ENCODE assay signal across 35 cellular contexts in the genomic region with DNA sequence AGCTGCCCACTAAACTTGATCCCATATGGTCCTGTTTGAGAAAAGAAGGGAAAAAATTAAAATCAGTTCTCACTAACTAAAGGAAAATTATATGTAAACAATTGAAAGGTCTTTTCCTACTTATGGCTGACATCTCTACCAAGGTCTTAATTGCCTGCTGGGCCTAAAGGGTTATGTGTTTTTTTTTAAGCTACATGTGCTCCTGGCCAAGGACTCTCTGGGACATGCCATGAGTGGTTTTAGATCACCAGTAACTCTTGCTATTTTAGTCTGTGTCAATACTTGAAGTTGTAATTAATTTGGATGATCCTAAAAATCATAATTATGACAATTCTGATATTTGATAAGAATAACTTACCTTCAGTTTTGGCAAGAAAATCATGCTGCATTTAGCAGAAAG. TPM values are rescaled to one million over a fixed set of nuclear protein-coding genes. Genes with fewer than 3 reads are reported as not detected.
"Had no signal": no experiment of that assay in that cellular context is flagged by ENCODE, and none has a peak within 500 bp of the region (broad histone marks: within the 10 kb centered on the region; RNA-seq: fewer than 3 reads in every experiment).

No MANE protein-coding gene starts in this region.

- H3K4me3 ChIP-seq: adrenal gland, body of pancreas, esophagus muscularis mucosa, gastrocnemius medialis had no signal

- DNase-seq: activated B cell treated with CpG ODN at 0.5 μM for 24 hours; activated CD4-positive, alpha-beta memory T cell treated with anti-CD3 and anti-CD28 coated beads for 36 hours; activated CD4-positive, alpha-beta T cell treated with anti-CD3 and anti-CD28 coated beads for 36 hours; activated CD4-positive, alpha-beta T cell treated with anti-CD3 and anti-CD28 coated beads, Interleukin-2, amount 10 ng/mL, durations not matched to agents 24 days and 14 days; activated CD8-positive, alpha-beta memory T cell treated with anti-CD3 and anti-CD28 coated beads, Interleukin-2, amount 10 ng/mL, durations not matched to agents 7 days and 5 days; activated CD8-positive, alpha-beta memory T cell treated with anti-CD3 and anti-CD28 coated beads, Interleukin-2, amount 50 U/mL, for 4 hours; activated CD8-positive, alpha-beta T cell treated with anti-CD3 and anti-CD28 coated beads, Interleukin-2, amount 10 ng/mL, durations not matched to agents 7 days and 5 days; activated effector memory CD4-positive, alpha-beta T cell treated with anti-CD3 and anti-CD28 coated beads, Interleukin-2, amount 50 U/mL, for 16 hours; activated naive CD4-positive, alpha-beta T cell treated with anti-CD3 and anti-CD28 coated beads for 36 hours; activated naive CD8-positive, alpha-beta T cell treated with anti-CD3 and anti-CD28 coated beads for 36 hours; activated naive CD8-positive, alpha-beta T cell treated with anti-CD3 and anti-CD28 coated beads, Interleukin-2, amount 50 U/mL, for 24 hours; activated T-cell treated with anti-CD3 and anti-CD28 coated beads, Interleukin-2, amount 50 U/mL, for 1 hour; activated T-cell treated with anti-CD3 and anti-CD28 coated beads, Interleukin-2, amount 50 U/mL, for 48 hours; adrenal gland; amygdala; aorta; body of pancreas; caudate nucleus; cortex of kidney; dermis blood vessel endothelial cell; effector CD4-positive, alpha-beta T cell; effector memory CD8-positive, alpha-beta T cell; erythroblast; foreskin keratinocyte; gastrocnemius medialis; T-helper 1 cell; T-helper 17 cell; T1000; WERI-Rb-1 had no signal

- FAIRE-seq: colon had no signal

- ATAC-seq: activated CD4-positive, alpha-beta T cell treated with anti-CD3 and anti-CD28 coated beads for 36 hours; activated CD4-positive, CD25-positive, alpha-beta regulatory T cell treated with anti-CD3 and anti-CD28 coated beads, Interleukin-2, amount 50 U/mL, for 24 hours; activated CD8-positive, alpha-beta memory T cell treated with anti-CD3 and anti-CD28 coated beads, Interleukin-2, amount 10 ng/mL, durations not matched to agents 7 days and 5 days; activated CD8-positive, alpha-beta T cell treated with anti-CD3 and anti-CD28 coated beads, Interleukin-2, amount 10 ng/mL, durations not matched to agents 7 days and 5 days; activated naive CD8-positive, alpha-beta T cell treated with anti-CD3 and anti-CD28 coated beads, Interleukin-2, amount 50 U/mL, for 24 hours; body of pancreas; effector memory CD8-positive, alpha-beta T cell; foreskin keratinocyte; T-helper 17 cell had no signal

- H3K9me3 ChIP-seq: adrenal gland, body of pancreas, gastrocnemius medialis had no signal

- H3K27ac ChIP-seq: adrenal gland, body of pancreas, esophagus muscularis mucosa, foreskin keratinocyte, WERI-Rb-1 had no signal

- H3K27me3 ChIP-seq: adrenal gland, body of pancreas, esophagus muscularis mucosa, foreskin keratinocyte, gastrocnemius medialis had no signal

- H3K4me1 ChIP-seq: adrenal gland, body of pancreas, esophagus muscularis mucosa, foreskin keratinocyte had no signal

- H3K36me3 ChIP-seq: adrenal gland, esophagus muscularis mucosa, gastrocnemius medialis, WERI-Rb-1 had no signal

RNA-seq across cellular contexts. Expression of a gene that starts 35.9 kb away (rescaled TPM):
- total RNA-seq: activated CD4-positive, alpha-beta memory T cell treated with anti-CD3 and anti-CD28 coated beads for 36 hours; activated CD4-positive, alpha-beta T cell treated with anti-CD3 and anti-CD28 coated beads for 36 hours; activated CD4-positive, alpha-beta T cell treated with anti-CD3 and anti-CD28 coated beads, Interleukin-2, amount 10 ng/mL, durations not matched to agents 24 days and 14 days; activated CD8-positive, alpha-beta memory T cell treated with anti-CD3 and anti-CD28 coated beads for 36 hours; activated CD8-positive, alpha-beta memory T cell treated with anti-CD3 and anti-CD28 coated beads, Interleukin-2, amount 10 ng/mL, durations not matched to agents 7 days and 5 days; activated CD8-positive, alpha-beta T cell treated with anti-CD3 and anti-CD28 coated beads, Interleukin-2, amount 10 ng/mL, durations not matched to agents 7 days and 5 days; activated naive CD4-positive, alpha-beta T cell treated with anti-CD3 and anti-CD28 coated beads for 36 hours; activated naive CD8-positive, alpha-beta T cell treated with anti-CD3 and anti-CD28 coated beads for 36 hours; activated T-helper 1 cell treated with anti-CD3 and anti-CD28 coated beads, Interleukin-12 subunit alpha, Interleukin-12 subunit beta, Interleukin-2, Interleukin-4 antibody, amounts not matched to agents 30 ng/mL and 10 ng/mL and 1 ng/mL, durations not matched to agents 14 hours and 24 hours and 36 hours; activated T-helper 2 cell treated with anti-CD3 and anti-CD28 coated beads, Interferon-gamma antibody, Interleukin-2, Interleukin-4, amounts not matched to agents 10 μg/mL and 5 μg/mL and 100 μg/mL, durations not matched to agents 14 hours and 24 hours and 36 hours; foreskin keratinocyte; T-helper 17 cell had no signal
- polyA plus RNA-seq: aorta, foreskin keratinocyte had no signal
